ENCODE assay signal across 8 cellular contexts in the genomic region with DNA sequence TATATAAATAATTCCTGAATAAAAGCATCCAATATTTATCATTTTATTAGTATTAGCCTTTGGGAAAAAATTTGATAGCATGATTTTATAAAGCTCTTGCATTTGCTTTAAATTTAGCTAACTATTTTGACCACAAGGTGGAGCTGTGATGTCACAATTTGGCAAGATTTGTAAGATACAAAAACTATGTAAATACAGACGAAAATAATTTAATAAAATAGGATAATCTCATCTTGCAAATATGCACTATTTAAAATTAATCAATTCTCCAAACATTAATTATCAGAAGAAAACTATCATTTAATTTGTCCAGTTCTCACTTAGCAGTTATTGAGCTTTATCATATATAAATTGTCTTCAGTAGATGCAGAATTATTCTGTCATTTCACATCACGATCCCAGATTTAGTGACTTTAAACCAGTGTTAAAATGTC.
DNase-seq lines count a peak whose midpoint lies in the region; ATAC-seq, FAIRE-seq and TF ChIP-seq lines count a peak whose summit lies in the region.

No MANE protein-coding gene starts in this region.

- H3K27me3 ChIP-seq in NT2/D1 (ENCODE audit: insufficient read depth, insufficient read length) (no peaks in the 10 kb centered on the region), parathyroid adenoma (ENCODE audit: control insufficient read depth, insufficient read depth, low read length) (no peaks in the 10 kb centered on the region)

- H3K4me3 ChIP-seq in NT2/D1 (ENCODE audit: insufficient read length, low read depth) (no peak overlapping the region), parathyroid adenoma (ENCODE audit: low read depth, low read length) (no peak overlapping the region)

- ATAC-seq in HG02798 (IDR thresholded peaks at IDR 0.05; ENCODE audit: poor library complexity, unreplicated experiment): no peak

- no peaks in the 10 kb centered on the region for H3K9me3 ChIP-seq in NT2/D1 (ENCODE audit: insufficient read depth, low read length)
- no peaks in the 10 kb centered on the region for H3K9me3 ChIP-seq in parathyroid adenoma (ENCODE audit: control insufficient read depth, low read length)

- DNase-seq in DMS114 treated with DMSO at 0.1 percent for 48 hours (lab: John Stamatoyannopoulos, UW; ENCODE audit: unreplicated experiment): peak; percentile 39
- DNase-seq in H4 (ENCODE audit: low spot score): peak; percentile 50
- peak; percentile 46 for DNase-seq in NT2/D1 (ENCODE audit: low read depth, low spot score)
- DNase-seq in activated T-cell treated with anti-CD3 and anti-CD28 coated beads for 4 hours: no peak
- DNase-seq in GM19239 (ENCODE audit: insufficient read length, low spot score): no peak

- FAIRE-seq in endometrium (lab: Jason Lieb, UNC) (peak; percentile 98), GM19239 (lab: Jason Lieb, UNC) (no peak)

- H2AFZ ChIP-seq in parathyroid adenoma: no peak overlapping the region

- H3K79me2 ChIP-seq in parathyroid adenoma: no peaks in the 10 kb centered on the region

- H3K36me3 ChIP-seq in NT2/D1 (ENCODE audit: insufficient read depth, insufficient read length, low read length) (peaks cover 12% of the 10 kb centered on the region), parathyroid adenoma (ENCODE audit: control insufficient read depth, insufficient read depth, low read length) (no peaks in the 10 kb centered on the region)

- no peak overlapping the region for H3K27ac ChIP-seq in parathyroid adenoma

- H3K4me2 ChIP-seq in parathyroid adenoma (ENCODE audit: low read length): no peak overlapping the region

- no peaks in the 10 kb centered on the region for H3K4me1 ChIP-seq in NT2/D1 (ENCODE audit: insufficient read depth, insufficient read length)
- no peaks in the 10 kb centered on the region for H3K4me1 ChIP-seq in parathyroid adenoma

- TF ChIP-seq CTCF in parathyroid adenoma (IDR thresholded peaks at IDR 0.05): peak; percentile 87

- H3K9ac ChIP-seq in NT2/D1 (ENCODE audit: insufficient read length, low read depth) (no peak overlapping the region), parathyroid adenoma (no peak overlapping the region)

Comparison
In these comparisons a context has a peak if more than half of its experiments do, and no peak if none do; other contexts are left out.
1. DNase-seq: peak in DMS114 treated with DMSO at 0.1 percent for 48 hours (single experiment), H4 (single experiment) and NT2/D1 (single experiment); none in activated T-cell treated with anti-CD3 and anti-CD28 coated beads for 4 hours (single experiment) and GM19239 (single experiment).